12 cellular contexts compared by ENCODE assay signal in the genomic region with DNA sequence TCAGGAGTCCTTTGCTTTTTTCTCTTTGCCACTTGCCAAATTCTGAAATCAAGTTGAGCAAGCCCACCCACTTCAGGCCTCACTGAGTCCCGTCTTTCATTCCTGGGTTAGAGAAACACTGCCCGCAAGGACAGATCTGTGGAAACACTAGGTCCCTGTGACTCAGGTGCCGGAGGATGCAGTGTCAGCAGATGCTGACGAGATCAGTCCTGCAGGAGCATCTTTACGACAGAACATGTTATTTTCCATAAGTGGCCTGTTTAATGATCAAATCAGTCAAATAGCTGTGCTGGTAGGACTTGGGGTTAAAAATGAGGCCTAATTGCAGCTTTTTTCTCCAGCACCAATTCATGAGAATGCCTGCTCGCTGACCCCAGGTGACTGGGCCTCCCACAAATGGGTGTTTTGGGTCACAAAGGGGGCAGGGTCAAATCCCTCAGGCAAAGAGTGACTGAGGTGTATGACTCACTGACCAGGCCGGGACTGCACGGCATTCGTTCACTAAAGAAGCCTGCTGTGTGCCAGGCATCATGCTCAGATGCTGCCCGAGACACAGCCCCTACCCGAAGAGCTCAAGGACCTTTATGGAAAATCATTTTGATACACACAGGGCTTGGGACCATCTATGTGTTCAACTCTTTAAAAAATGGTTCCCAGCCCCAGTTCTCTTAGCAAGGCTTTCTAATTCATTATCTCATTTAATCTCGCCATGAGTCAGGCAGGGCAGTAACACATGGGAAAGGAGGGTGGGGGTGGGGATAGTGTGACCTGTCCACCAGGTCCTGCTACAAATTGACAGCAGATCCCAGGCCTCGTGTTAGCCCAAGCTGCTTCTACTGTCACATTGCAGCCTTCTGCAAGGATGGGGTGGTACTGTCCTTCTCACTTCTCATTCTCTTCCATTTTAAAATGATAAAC. TPM values are rescaled to one million over a fixed set of nuclear protein-coding genes. Genes with fewer than 3 reads are reported as not detected.
A peak's percentile ranks its signal among the peaks of the same experiment; 100 is the strongest.
DNase-seq lines count a peak whose midpoint lies in the region; ATAC-seq, FAIRE-seq and TF ChIP-seq lines count a peak whose summit lies in the region.
"Had no signal": no experiment of that assay in that cellular context is flagged by ENCODE, and none has a peak within 500 bp of the region (broad histone marks: within the 10 kb centered on the region; RNA-seq: fewer than 3 reads in every experiment).

No MANE protein-coding gene starts in this region.

- H3K4me3 ChIP-seq in fibroblast of lung (replicated peaks in 1 of 4; ENCODE audit: control extremely low read depth in 1 of 4, insufficient read depth in 1 of 4, low read depth in 3 of 4, low read length in 4 of 4) (no peak overlapping the region), sigmoid colon (no peak overlapping the region)
- H3K4me3 ChIP-seq: colonic mucosa had no signal

- no peak overlapping the region for H2AFZ ChIP-seq in fibroblast of lung (ENCODE audit: low read length)

- POLR2A ChIA-PET in activated CD4-positive, alpha-beta T cell treated with anti-CD3 and anti-CD28 coated beads for 36 hours (lab: Charles Lee) = no interaction called here

- no peak for TF ChIP-seq EP300 in sigmoid colon (IDR thresholded peaks at IDR 0.05)

- no peak for DNase-seq in activated CD4-positive, alpha-beta T cell treated with anti-CD3 and anti-CD28 coated beads for 36 hours
- DNase-seq in activated CD4-positive, alpha-beta T cell treated with anti-CD3 and anti-CD28 coated beads for 1 hour = no peak
- peak; percentile 93 for DNase-seq in RCC 7860 (ENCODE audit: low spot score)
- DNase-seq in fibroblast of lung (ENCODE audit: low read depth in 2 of 2) = peak in 1 of 2 donors; percentile 45
- DNase-seq in sigmoid colon = peak; percentile 36
- DNase-seq in posterior vena cava (ENCODE audit: low spot score) = no peak
- DNase-seq in NCI-H2029 treated with DMSO at 0.1 percent for 48 hours (lab: John Stamatoyannopoulos, UW) = no peak
- DNase-seq: colonic mucosa, NCI-H1417 treated with DMSO at 0.1 percent for 48 hours, SIG-M5 had no signal

- no peaks in the 10 kb centered on the region for H3K27me3 Mint-ChIP-seq in activated CD4-positive, alpha-beta T cell treated with anti-CD3 and anti-CD28 coated beads for 36 hours

- peak; percentile 11 for ATAC-seq in activated CD4-positive, alpha-beta T cell treated with anti-CD3 and anti-CD28 coated beads for 36 hours
- no peak for ATAC-seq in GM18909 (IDR thresholded peaks at IDR 0.05; ENCODE audit: poor library complexity, unreplicated experiment)

- TF ChIP-seq CTCF in fibroblast of lung (conservative IDR thresholded peaks at IDR 0.05 in 1 of 2, IDR thresholded peaks at IDR 0.05 in 1 of 2; ENCODE audit: low read depth in 1 of 2, low read length in 2 of 2) (no peak), sigmoid colon (IDR thresholded peaks at IDR 0.05) (no peak)

- no peak overlapping the region for H3K4me3 Mint-ChIP-seq in activated CD4-positive, alpha-beta T cell treated with anti-CD3 and anti-CD28 coated beads for 36 hours

- H3K9me3 Mint-ChIP-seq in activated CD4-positive, alpha-beta T cell treated with anti-CD3 and anti-CD28 coated beads for 36 hours (ENCODE audit: low read depth) = no peaks in the 10 kb centered on the region

- H3K9ac ChIP-seq in fibroblast of lung (ENCODE audit: insufficient read depth, low read length) = no peak overlapping the region

- H3K27ac ChIP-seq in fibroblast of lung (ENCODE audit: insufficient read depth, low read length) (no peak overlapping the region), sigmoid colon (no peak overlapping the region)
- H3K27ac ChIP-seq: colonic mucosa had no signal

- H3K9me3 ChIP-seq in fibroblast of lung (ENCODE audit: control insufficient read depth, insufficient read depth, low read depth, low read length) = no peaks in the 10 kb centered on the region
- H3K9me3 ChIP-seq in sigmoid colon = no peaks in the 10 kb centered on the region
- H3K9me3 ChIP-seq: colonic mucosa had no signal

- H3K4me2 ChIP-seq in fibroblast of lung (ENCODE audit: extremely low read depth, insufficient read depth, low read length) = peak overlapping the region; percentile 15

- intact Hi-C loops in activated CD4-positive, alpha-beta T cell treated with anti-CD3 and anti-CD28 coated beads for 36 hours (cut with DNase I, micrococcal nuclease) = no loop called here
- intact Hi-C loops in sigmoid colon (cut with DNase I) (loop anchor here (10.0 kb wide), 3 partner anchors 525 to 1135 kb away; partner anchors contain the start of genes ATP6V0E2, ZNF467 and ZNF783), posterior vena cava (cut with DNase I) (no loop called here)

- H3K4me1 ChIP-seq in fibroblast of lung (ENCODE audit: control insufficient read depth, extremely low read depth, insufficient read depth, low read length) (peaks cover 2% of the 10 kb centered on the region), sigmoid colon (peaks cover 0 to 17% (median 11%) of the 10 kb centered on the region in 4 donors)

- H3K79me2 ChIP-seq in fibroblast of lung (ENCODE audit: control insufficient read depth, insufficient read depth, low read length) = no peaks in the 10 kb centered on the region

- H3K27ac Mint-ChIP-seq in activated CD4-positive, alpha-beta T cell treated with anti-CD3 and anti-CD28 coated beads for 36 hours = no peak overlapping the region

- FAIRE-seq in RCC 7860 (lab: Jason Lieb, UNC) = peak; percentile 97
- FAIRE-seq: A204.1 had no signal

- peaks cover 25% of the 10 kb centered on the region for H3K4me1 Mint-ChIP-seq in activated CD4-positive, alpha-beta T cell treated with anti-CD3 and anti-CD28 coated beads for 36 hours

- H3K36me3 Mint-ChIP-seq in activated CD4-positive, alpha-beta T cell treated with anti-CD3 and anti-CD28 coated beads for 36 hours (ENCODE audit: low read depth) = peaks cover 5% of the 10 kb centered on the region

- H3K27me3 ChIP-seq in fibroblast of lung (ENCODE audit: control insufficient read depth, insufficient read depth, low read length) (no peaks in the 10 kb centered on the region), sigmoid colon (no peaks in the 10 kb centered on the region)
- H3K27me3 ChIP-seq: colonic mucosa had no signal

- 64 to 76% methylated on average over 13 of the region's 13 CpGs for WGBS in sigmoid colon, 2 donors

- H3K36me3 ChIP-seq in fibroblast of lung (ENCODE audit: control insufficient read depth, insufficient read depth, low read length) = peaks cover 2% of the 10 kb centered on the region
- peaks cover 0 to 27% (median 16%) of the 10 kb centered on the region in 4 donors for H3K36me3 ChIP-seq in sigmoid colon
- H3K36me3 ChIP-seq: colonic mucosa had no signal

- no peak for TF ChIP-seq POLR2A in sigmoid colon (IDR thresholded peaks at IDR 0.05)

- H4K20me1 ChIP-seq in fibroblast of lung (ENCODE audit: control insufficient read depth, extremely low read depth, insufficient read depth, low read length) = no peaks in the 10 kb centered on the region

- CTCF ChIA-PET in activated CD4-positive, alpha-beta T cell treated with anti-CD3 and anti-CD28 coated beads for 36 hours (lab: Charles Lee) = interaction anchor here (0.8 kb wide), 1 partner anchor 25 kb away, joined by 3 read pairs; no protein-coding TSS in a partner anchor

RNA-seq across cellular contexts. Expression of gene ZNF775, which starts 21.0 kb away (rescaled TPM):
- total RNA-seq in activated CD4-positive, alpha-beta T cell treated with anti-CD3 and anti-CD28 coated beads for 36 hours = 1 to 10 TPM; 3.9 to 5.1 TPM
- 7.7 and 9.6 TPM in 2 replicates for total RNA-seq in fibroblast of lung
- 1.2 TPM in 2 replicates for polyA plus RNA-seq in fibroblast of lung
- 3.6 and 4.2 TPM in 2 replicates for polyA plus RNA-seq in fibroblast of lung (2012)
- polyA minus RNA-seq in fibroblast of lung (ENCODE audit: low replicate concordance) = 0.43 and 0.44 TPM in 2 replicates
- 10 to 100 TPM in 1 of 4 donors, 1 to 10 TPM in 3; 6.1 to 10.7 (median 6.9) TPM for total RNA-seq in sigmoid colon
- polyA plus RNA-seq in sigmoid colon = 1 to 10 TPM; 3.0 to 6.1 (median 5.4) TPM
- 1 to 10 TPM; 4.6 to 5.0 TPM for total RNA-seq in posterior vena cava

RNA-seq across cellular contexts. Expression of gene REPIN1, which starts 31.5 kb away (rescaled TPM):
- total RNA-seq in activated CD4-positive, alpha-beta T cell treated with anti-CD3 and anti-CD28 coated beads for 36 hours = 10 to 100 TPM; 48.2 to 55.6 TPM
- total RNA-seq in fibroblast of lung = 26.7 and 41.3 TPM in 2 replicates
- polyA plus RNA-seq in fibroblast of lung = 20.8 and 29.2 TPM in 2 replicates
- polyA plus RNA-seq in fibroblast of lung (2012) = 36.9 and 51.0 TPM in 2 replicates
- polyA minus RNA-seq in fibroblast of lung (ENCODE audit: low replicate concordance) = 51.9 and 52.5 TPM in 2 replicates
- total RNA-seq in sigmoid colon = 10 to 100 TPM; 56.3 to 63.7 (median 57.0) TPM
- polyA plus RNA-seq in sigmoid colon = 100 to 1,000 TPM in 1 of 3 donors, 10 to 100 TPM in 2; 50.9 to 131 (median 52.3) TPM
- total RNA-seq in posterior vena cava = 10 to 100 TPM; 48.9 to 50.5 TPM

RNA-seq across cellular contexts. Expression of gene GIMAP8, which starts 50.3 kb away (rescaled TPM):
- total RNA-seq in activated CD4-positive, alpha-beta T cell treated with anti-CD3 and anti-CD28 coated beads for 36 hours = 1 to 10 TPM; 7.7 to 9.6 TPM
- total RNA-seq in fibroblast of lung (under 0.01 TPM in 2 replicates), sigmoid colon (1 to 10 TPM; 5.3 to 7.9 (median 7.2) TPM), posterior vena cava (10 to 100 TPM; 12.9 to 15.4 TPM)
- polyA plus RNA-seq in fibroblast of lung (not detected in 2 replicates), sigmoid colon (10 to 100 TPM in 1 of 3 donors, 1 to 10 TPM in 2; 2.4 to 10.7 (median 2.8) TPM)
- not detected in 2 replicates for polyA plus RNA-seq in fibroblast of lung (2012)
- not detected in 2 replicates for polyA minus RNA-seq in fibroblast of lung (ENCODE audit: low replicate concordance)

RNA-seq across cellular contexts. Expression of gene RARRES2, which starts 58.7 kb away (rescaled TPM):
- total RNA-seq in activated CD4-positive, alpha-beta T cell treated with anti-CD3 and anti-CD28 coated beads for 36 hours = not detected
- total RNA-seq in fibroblast of lung = 65.6 and 174 TPM in 2 replicates
- polyA plus RNA-seq in fibroblast of lung = 9.8 and 67.0 TPM in 2 replicates
- polyA plus RNA-seq in fibroblast of lung (2012) = 12.4 and 95.1 TPM in 2 replicates
- polyA minus RNA-seq in fibroblast of lung (ENCODE audit: low replicate concordance) = 6.5 TPM in 1 of 2 replicates, not detected in the other
- 100 to 1,000 TPM; 257 to 447 (median 388) TPM for total RNA-seq in sigmoid colon
- polyA plus RNA-seq in sigmoid colon = 100 to 1,000 TPM in 2 of 3 donors, 10 to 100 TPM in 1; 28.9 to 289 (median 132) TPM
- total RNA-seq in posterior vena cava = 100 to 1,000 TPM; 123 to 153 TPM

Comparison
In these comparisons a context has a peak if more than half of its experiments do, and no peak if none do; other contexts are left out.
1. DNase-seq: peak in RCC 7860 (single experiment) and sigmoid colon (single experiment); none in activated CD4-positive, alpha-beta T cell treated with anti-CD3 and anti-CD28 coated beads for 36 hours (single experiment), activated CD4-positive, alpha-beta T cell treated with anti-CD3 and anti-CD28 coated beads for 1 hour (single experiment), posterior vena cava (single experiment) and NCI-H2029 treated with DMSO at 0.1 percent for 48 hours (single experiment).